ENCODE assay signal across 6 cellular contexts in genomic region chr3:172787019-172787418, GRCh38.
"Had no signal": no experiment of that assay in that cellular context is flagged by ENCODE, and none has a peak within 500 bp of the region (broad histone marks: within the 10 kb centered on the region; RNA-seq: fewer than 3 reads in every experiment).

No MANE protein-coding gene starts in this region.

- H3K27ac ChIP-seq: HL-60 had no signal

- H3K4me3 ChIP-seq: K562 had no signal

- ATAC-seq: HepG2, K562 had no signal

- H3K27me3 Mint-ChIP-seq: IgD-negative memory B cell had no signal

- H3K27ac Mint-ChIP-seq: IgD-negative memory B cell had no signal

- DNase-seq: KBM-7, KG1 had no signal

- H3K4me3 Mint-ChIP-seq: IgD-negative memory B cell had no signal

- H3K9me3 Mint-ChIP-seq: IgD-negative memory B cell had no signal
